8 cellular contexts compared by ENCODE assay signal in the genomic region with DNA sequence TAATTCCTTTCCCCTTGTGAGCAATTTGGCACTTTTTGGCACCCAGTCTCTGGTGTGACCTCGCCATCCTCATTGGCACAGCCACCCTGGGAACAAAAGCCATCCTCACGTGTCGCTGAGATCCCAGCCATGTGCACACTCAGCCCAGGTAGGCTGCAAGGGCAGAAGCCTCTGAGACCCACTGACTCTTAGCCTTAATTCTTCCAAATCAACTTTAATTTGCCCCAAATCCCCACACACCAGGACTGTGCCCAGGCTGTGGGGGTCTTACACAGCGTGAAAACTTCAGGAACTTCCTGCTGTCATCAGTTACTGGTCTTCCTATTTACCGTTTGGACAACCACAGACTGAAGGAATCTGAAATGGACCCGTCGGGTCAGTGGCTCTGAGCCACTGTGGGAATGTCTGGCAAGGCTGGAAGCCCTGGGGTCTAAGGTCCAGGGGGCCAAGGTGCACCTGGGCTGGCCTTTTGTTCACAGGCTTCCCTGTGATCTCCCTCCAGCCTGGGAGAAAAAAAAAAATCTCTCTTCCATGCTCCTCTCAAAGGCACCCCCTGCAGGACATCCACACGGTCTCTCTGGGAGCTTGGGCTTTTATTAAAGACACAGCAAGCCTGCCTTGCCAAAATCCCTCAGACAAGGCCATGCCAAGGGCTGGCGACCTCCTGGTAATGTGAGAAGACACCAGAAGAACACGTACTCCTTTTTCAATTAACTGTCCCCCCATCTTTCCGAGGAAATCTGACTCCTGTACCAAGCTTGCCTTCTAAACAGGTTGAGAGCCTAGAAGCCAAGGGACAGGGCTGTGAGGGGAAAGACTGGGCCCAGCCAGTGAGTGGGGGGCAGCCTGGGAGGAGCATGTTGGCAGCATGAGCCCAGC. TPM values are rescaled to one million over a fixed set of nuclear protein-coding genes. Genes with fewer than 3 reads are reported as not detected.
DNase-seq lines count a peak whose midpoint lies in the region; ATAC-seq and TF ChIP-seq lines count a peak whose summit lies in the region.

No MANE protein-coding gene starts in this region.

- TF ChIP-seq CTCF in AG09319 (IDR thresholded peaks at IDR 0.05; ENCODE audit: low read depth, low read length) = peak; percentile 81
- peak; percentile 86 for TF ChIP-seq CTCF in fibroblast of pulmonary artery (IDR thresholded peaks at IDR 0.05; ENCODE audit: low read length, missing control alignments)
- peak; percentile 79 for TF ChIP-seq CTCF in retinal pigment epithelial cell (conservative IDR thresholded peaks at IDR 0.05; ENCODE audit: low read depth, low read length)

- ATAC-seq in GM18502 (IDR thresholded peaks at IDR 0.05; ENCODE audit: poor library complexity, unreplicated experiment) = no peak
- ATAC-seq in HG03442 (IDR thresholded peaks at IDR 0.05; ENCODE audit: unreplicated experiment) = no peak

- H3K27ac ChIP-seq in SJCRH30 = no peak overlapping the region

- H3K27me3 ChIP-seq in SJCRH30 = no peaks in the 10 kb centered on the region

- H3K4me1 ChIP-seq in SJCRH30 = peaks cover 22% of the 10 kb centered on the region

- no peaks in the 10 kb centered on the region for H3K36me3 ChIP-seq in SJCRH30

- H3K9me3 ChIP-seq in SJCRH30 (replicated peaks) = no peaks in the 10 kb centered on the region; the same call in 1 of the 2 replicates

- DNase-seq in AG09319 (ENCODE audit: extremely low read depth, low read depth) = peak; percentile 63
- DNase-seq in HK-2 (ENCODE audit: unreplicated experiment) = peak; percentile 38
- peak; percentile 60 to 77 for DNase-seq in SJCRH30
- peak; percentile 83 for DNase-seq in fibroblast of pulmonary artery (ENCODE audit: low read depth)
- no peak for DNase-seq in retinal pigment epithelial cell (ENCODE audit: low read depth)
- no peak for DNase-seq in activated CD4-positive, alpha-beta T cell treated with anti-CD3 and anti-CD28 coated beads, Interleukin-2, amount 50 U/mL, for 4 hours

- H3K4me3 ChIP-seq in SJCRH30 = no peak overlapping the region
- no peak overlapping the region for H3K4me3 ChIP-seq in fibroblast of pulmonary artery (replicated peaks; ENCODE audit: low read depth, low read length)
- no peak overlapping the region for H3K4me3 ChIP-seq in retinal pigment epithelial cell (ENCODE audit: low read length)

RNA-seq across cellular contexts. Expression of a gene that starts 42.1 kb away (rescaled TPM):
- 121 and 133 TPM in 2 replicates for total RNA-seq in SJCRH30 (2014; rRNA removed; shearing (Covaris generic))

Comparison
In these comparisons a context has a peak if more than half of its experiments do, and no peak if none do; other contexts are left out.
1. DNase-seq: peak in AG09319 (single experiment), HK-2 (single experiment), SJCRH30 (2 of 2) and fibroblast of pulmonary artery (single experiment); none in retinal pigment epithelial cell (single experiment) and activated CD4-positive, alpha-beta T cell treated with anti-CD3 and anti-CD28 coated beads, Interleukin-2, amount 50 U/mL, for 4 hours (0 of 2).
2. Peak in every context shown above with its lines, with median percentiles within 50 percentile points of each other: CTCF ChIP-seq.